9 cellular contexts compared by ENCODE assay signal in the genomic region with DNA sequence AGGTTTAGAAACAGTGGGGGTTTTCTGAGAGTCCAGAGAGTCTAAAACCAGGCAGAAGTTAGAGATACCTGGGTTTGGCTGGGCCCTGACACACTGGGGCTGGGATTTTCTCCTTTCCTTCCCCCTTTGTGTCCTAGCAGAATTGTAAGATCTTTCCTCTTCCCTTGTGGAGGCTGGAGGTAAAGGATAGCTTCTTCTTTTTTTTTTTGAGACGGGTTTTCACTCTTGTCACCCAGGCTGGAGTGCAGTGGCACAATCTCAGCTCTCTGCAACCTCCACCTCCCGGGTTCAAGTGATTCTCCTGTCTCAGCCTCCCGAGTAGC. TPM values are rescaled to one million over a fixed set of nuclear protein-coding genes. Genes with fewer than 3 reads are reported as not detected.
DNase-seq lines count a peak whose midpoint lies in the region; ATAC-seq and TF ChIP-seq lines count a peak whose summit lies in the region.
"Not testable (repeated sequence)": the region's sequence is repeated elsewhere in the genome, so short reads cannot be mapped to it uniquely, and the experiment has no call there.
"Had no signal": no experiment of that assay in that cellular context is flagged by ENCODE, and none has a peak within 500 bp of the region (broad histone marks: within the 10 kb centered on the region; RNA-seq: fewer than 3 reads in every experiment).

No MANE protein-coding gene starts in this region.

- H3K36me3 Mint-ChIP-seq in activated T-cell treated with anti-CD3 and anti-CD28 coated beads, Interleukin-2, amount 50 U/mL, for 72 hours (ENCODE audit: insufficient read depth in 2 of 2); naive thymus-derived CD8-positive, alpha-beta T cell; stimulated activated naive CD8-positive, alpha-beta T cell treated with anti-CD3 and anti-CD28 coated beads, Interleukin-15, Interleukin-2, amounts not matched to agents 100 ng/mL and 50 ng/mL, for 24 hours (ENCODE audit: low read depth): not testable (repeated sequence)

- H3K9me3 Mint-ChIP-seq in activated T-cell treated with anti-CD3 and anti-CD28 coated beads, Interleukin-2, amount 50 U/mL, for 72 hours; naive thymus-derived CD8-positive, alpha-beta T cell; stimulated activated naive CD8-positive, alpha-beta T cell treated with anti-CD3 and anti-CD28 coated beads, Interleukin-15, Interleukin-2, amounts not matched to agents 100 ng/mL and 50 ng/mL, for 24 hours: not testable (repeated sequence)

- H3K9ac ChIP-seq in colonic mucosa (ENCODE audit: low read depth in 2 of 2, low read length in 2 of 2): peak overlapping the region; percentile 86 to 95

- peaks cover 18% of the 10 kb centered on the region for H3K36me3 ChIP-seq in HAP-1 (replicated peaks)
- not testable (repeated sequence) for H3K36me3 ChIP-seq in Panc1 (ENCODE audit: control insufficient read depth, insufficient read depth, low read length); colonic mucosa; hepatocyte (replicated peaks; ENCODE audit: insufficient read depth, low read depth)

- H3K4me3 ChIP-seq in AG10803 (ENCODE audit: low read length) (peak overlapping the region; percentile 83), HAP-1 (peak overlapping the region; percentile 80), Panc1 (ENCODE audit: low read depth in 2 of 2, low read length in 2 of 2) (peak overlapping the region in 1 of 2 experiments; percentile 74; a peak in 2 of 4 replicates), colonic mucosa (peak overlapping the region; percentile 90), hepatocyte (peak overlapping the region; percentile 70)

- H3K4me2 ChIP-seq in hepatocyte: peak overlapping the region; percentile 94

- CTCF ChIA-PET in Panc1 (lab: Charles Lee): not testable (repeated sequence)

- not testable (repeated sequence) for H3K9me3 ChIP-seq in HAP-1; Panc1 (ENCODE audit: control insufficient read depth, insufficient read depth, low read depth, low read length); colonic mucosa; hepatocyte (ENCODE audit: low read depth)

- H3K27me3 Mint-ChIP-seq in activated T-cell treated with anti-CD3 and anti-CD28 coated beads, Interleukin-2, amount 50 U/mL, for 72 hours (ENCODE audit: low read depth); naive thymus-derived CD8-positive, alpha-beta T cell; stimulated activated naive CD8-positive, alpha-beta T cell treated with anti-CD3 and anti-CD28 coated beads, Interleukin-15, Interleukin-2, amounts not matched to agents 100 ng/mL and 50 ng/mL, for 24 hours: not testable (repeated sequence)

- intact Hi-C loops in Panc1 (cut with micrococcal nuclease; ENCODE audit: unreplicated experiment); colonic mucosa (cut with DNase I): not testable (repeated sequence)

- WGBS in hepatocyte (ENCODE audit: low lambda C conversion rate, missing lambda C conversion rate): 92% methylated on average over 3 of the region's 3 CpGs

- H3K27ac ChIP-seq in Panc1 (ENCODE audit: low read length) (peak overlapping the region; percentile 81), colonic mucosa (peak overlapping the region; percentile 94), hepatocyte (peak overlapping the region; percentile 95)

- H3K4me3 Mint-ChIP-seq in activated T-cell treated with anti-CD3 and anti-CD28 coated beads, Interleukin-2, amount 50 U/mL, for 72 hours: peak overlapping the region; percentile 88 to 90
- H3K4me3 Mint-ChIP-seq in naive thymus-derived CD8-positive, alpha-beta T cell: peak overlapping the region; percentile 88 to 96 (median 92)
- H3K4me3 Mint-ChIP-seq in stimulated activated naive CD8-positive, alpha-beta T cell treated with anti-CD3 and anti-CD28 coated beads, Interleukin-15, Interleukin-2, amounts not matched to agents 100 ng/mL and 50 ng/mL, for 24 hours: peak overlapping the region; percentile 95

- DNase-seq in AG10803 (ENCODE audit: low read depth); HAP-1 (ENCODE audit: low spot score in 2 of 2); Panc1 (ENCODE audit: low read depth, low spot score); activated T-cell treated with anti-CD3 and anti-CD28 coated beads, Interleukin-2, amount 50 U/mL, for 72 hours; colonic mucosa; hepatocyte (ENCODE audit: low spot score): not testable (repeated sequence)
- DNase-seq in naive thymus-derived CD8-positive, alpha-beta T cell: peak in 1 of 10 donors; percentile 7

- POLR2A ChIA-PET in Panc1 (lab: Charles Lee): not testable (repeated sequence)
- POLR2A ChIA-PET in naive thymus-derived CD8-positive, alpha-beta T cell (lab: Charles Lee): interaction anchor here (3.8 to 64.1 kb wide), 4 partner anchors 16 to 125 kb away, joined by 50 to 2283 read pairs (median 82); a partner anchor contains a TSS

- peaks cover 28% of the 10 kb centered on the region for H3K79me2 ChIP-seq in hepatocyte

- H3K27ac Mint-ChIP-seq in activated T-cell treated with anti-CD3 and anti-CD28 coated beads, Interleukin-2, amount 50 U/mL, for 72 hours: peak overlapping the region; percentile 54
- peak overlapping the region in 6 of 10 donors; percentile 87 to 96 (median 92) for H3K27ac Mint-ChIP-seq in naive thymus-derived CD8-positive, alpha-beta T cell
- peak overlapping the region; percentile 94 for H3K27ac Mint-ChIP-seq in stimulated activated naive CD8-positive, alpha-beta T cell treated with anti-CD3 and anti-CD28 coated beads, Interleukin-15, Interleukin-2, amounts not matched to agents 100 ng/mL and 50 ng/mL, for 24 hours

- H3K9me2 ChIP-seq in hepatocyte (replicated peaks; ENCODE audit: insufficient read depth): not testable (repeated sequence)

- not testable (repeated sequence) for H2AFZ ChIP-seq in hepatocyte

- H3K27me3 ChIP-seq in HAP-1 (ENCODE audit: low read depth); Panc1 (ENCODE audit: control insufficient read depth, insufficient read depth, low read length); colonic mucosa; hepatocyte: not testable (repeated sequence)

- not testable (repeated sequence) for ATAC-seq in Panc1; activated T-cell treated with anti-CD3 and anti-CD28 coated beads, Interleukin-2, amount 50 U/mL, for 72 hours (replicated peaks in 1 of 2); naive thymus-derived CD8-positive, alpha-beta T cell

- not testable (repeated sequence) for BruUV-seq in Panc1 (replicated peaks; lab: Mats Ljungman, UMichigan)

- not testable (repeated sequence) for H3K4me1 ChIP-seq in HAP-1; Panc1 (ENCODE audit: control insufficient read depth, insufficient read depth, low read length); colonic mucosa
- peaks cover 24% of the 10 kb centered on the region for H3K4me1 ChIP-seq in hepatocyte (ENCODE audit: insufficient read depth)

- in situ Hi-C loops in HAP-1 (cut with MboI; ENCODE audit: low sequenced_read_pairs); Panc1 (cut with HindIII; ENCODE audit: low pct_unique_long_range_greater_than_20kb, low sequenced_read_pairs): not testable (repeated sequence)

- H3K4me1 Mint-ChIP-seq in activated T-cell treated with anti-CD3 and anti-CD28 coated beads, Interleukin-2, amount 50 U/mL, for 72 hours (ENCODE audit: low read depth): peaks cover 42% of the 10 kb centered on the region
- peaks cover 24 to 57% (median 49%) of the 10 kb centered on the region in 4 donors for H3K4me1 Mint-ChIP-seq in naive thymus-derived CD8-positive, alpha-beta T cell
- H3K4me1 Mint-ChIP-seq in stimulated activated naive CD8-positive, alpha-beta T cell treated with anti-CD3 and anti-CD28 coated beads, Interleukin-15, Interleukin-2, amounts not matched to agents 100 ng/mL and 50 ng/mL, for 24 hours (ENCODE audit: low read depth): peaks cover 50% of the 10 kb centered on the region

- H4K20me1 ChIP-seq in hepatocyte (ENCODE audit: insufficient read depth, poor library complexity, severe bottlenecking): not testable (repeated sequence)

- not testable (repeated sequence) for TF ChIP-seq CTCF in AG10803 (conservative IDR thresholded peaks at IDR 0.05; ENCODE audit: low read length); Panc1 (IDR thresholded peaks at IDR 0.05); colonic mucosa (IDR thresholded peaks at IDR 0.05); hepatocyte (IDR thresholded peaks at IDR 0.05; ENCODE audit: poor library complexity)

RNA-seq across cellular contexts. Expression of a gene that starts 1.5 kb away (rescaled TPM):
- total RNA-seq in Panc1 (2021; ENCODE audit: unreplicated experiment) (45.4 TPM), colonic mucosa (10 to 100 TPM; 45.7 to 90.2 TPM), hepatocyte (25.5 and 30.2 TPM in 2 replicates)
- 42.9 TPM for polyA plus RNA-seq in Panc1 (2012; ENCODE audit: insufficient read length)
- 10 to 100 TPM; 81.5 to 96.2 TPM for total RNA-seq in activated T-cell treated with anti-CD3 and anti-CD28 coated beads, Interleukin-2, amount 50 U/mL, for 72 hours
- polyA plus RNA-seq in hepatocyte: 51.5 and 75.3 TPM in 2 replicates
- 100 to 1,000 TPM; 103 to 110 TPM for total RNA-seq in naive thymus-derived CD8-positive, alpha-beta T cell
- polyA plus RNA-seq in naive thymus-derived CD8-positive, alpha-beta T cell: 10 to 100 TPM; 20.3 to 24.5 (median 22.6) TPM

RNA-seq across cellular contexts. Expression of a gene that starts 29.4 kb away (rescaled TPM):
- total RNA-seq in Panc1 (2021; ENCODE audit: unreplicated experiment) (6.8 TPM), colonic mucosa (100 to 1,000 TPM in 1 of 2 donors, 10 to 100 TPM in 1; 91.8 to 125 TPM), hepatocyte (6.4 and 14.0 TPM in 2 replicates)
- polyA plus RNA-seq in Panc1 (2012; ENCODE audit: insufficient read length): 6.8 TPM
- total RNA-seq in activated T-cell treated with anti-CD3 and anti-CD28 coated beads, Interleukin-2, amount 50 U/mL, for 72 hours: 100 to 1,000 TPM in 1 of 2 donors, 10 to 100 TPM in 1; 99.0 to 103 TPM
- polyA plus RNA-seq in hepatocyte: 12.3 and 21.6 TPM in 2 replicates
- total RNA-seq in naive thymus-derived CD8-positive, alpha-beta T cell: 10 to 100 TPM; 77.9 to 79.0 TPM
- polyA plus RNA-seq in naive thymus-derived CD8-positive, alpha-beta T cell: 10 to 100 TPM; 16.9 to 26.5 (median 25.6) TPM

RNA-seq across cellular contexts. Expression of a gene that starts 30.2 kb away (rescaled TPM):
- total RNA-seq in Panc1 (2021; ENCODE audit: unreplicated experiment) (not detected), colonic mucosa (100 to 1,000 TPM; 118 to 160 TPM), hepatocyte (60.1 and 80.9 TPM in 2 replicates)
- polyA plus RNA-seq in Panc1 (2012; ENCODE audit: insufficient read length): not detected
- total RNA-seq in activated T-cell treated with anti-CD3 and anti-CD28 coated beads, Interleukin-2, amount 50 U/mL, for 72 hours: not detected
- 115 and 125 TPM in 2 replicates for polyA plus RNA-seq in hepatocyte
- total RNA-seq in naive thymus-derived CD8-positive, alpha-beta T cell: not detected
- polyA plus RNA-seq in naive thymus-derived CD8-positive, alpha-beta T cell: not detected
- total RNA-seq: glomerular endothelial cell had no signal

RNA-seq across cellular contexts. Expression of a gene that starts 48.4 kb away (rescaled TPM):
- 17.6 TPM for total RNA-seq in Panc1 (2021; ENCODE audit: unreplicated experiment)
- polyA plus RNA-seq in Panc1 (2012; ENCODE audit: insufficient read length): 14.6 TPM
- total RNA-seq in activated T-cell treated with anti-CD3 and anti-CD28 coated beads, Interleukin-2, amount 50 U/mL, for 72 hours: 10 to 100 TPM; 14.8 to 17.2 TPM
- 10 to 100 TPM; 24.5 to 34.0 TPM for total RNA-seq in colonic mucosa
- 15.0 and 18.3 TPM in 2 replicates for total RNA-seq in hepatocyte
- 25.0 and 27.6 TPM in 2 replicates for polyA plus RNA-seq in hepatocyte
- total RNA-seq in naive thymus-derived CD8-positive, alpha-beta T cell: 1 to 10 TPM; 4.3 to 5.9 TPM
- 1 to 10 TPM; 1.7 to 9.6 (median 5.8) TPM for polyA plus RNA-seq in naive thymus-derived CD8-positive, alpha-beta T cell

RNA-seq across cellular contexts. Expression of a gene that starts 49.8 kb away (rescaled TPM):
- total RNA-seq in Panc1 (2021; ENCODE audit: unreplicated experiment) (62.5 TPM), colonic mucosa (10 to 100 TPM; 66.1 to 97.0 TPM), hepatocyte (31.4 and 34.6 TPM in 2 replicates)
- polyA plus RNA-seq in Panc1 (2012; ENCODE audit: insufficient read length): 91.2 TPM
- 1 to 10 TPM; 4.0 to 4.6 TPM for total RNA-seq in activated T-cell treated with anti-CD3 and anti-CD28 coated beads, Interleukin-2, amount 50 U/mL, for 72 hours
- polyA plus RNA-seq in hepatocyte: 146 and 149 TPM in 2 replicates
- not detected for total RNA-seq in naive thymus-derived CD8-positive, alpha-beta T cell
- not detected for polyA plus RNA-seq in naive thymus-derived CD8-positive, alpha-beta T cell

Comparison
In these comparisons a context has a peak if more than half of its experiments do, and no peak if none do; other contexts are left out.
1. RNA of a gene that starts 30.2 kb away (total RNA-seq): 118 to 160 TPM in colonic mucosa and 60.1 to 80.9 TPM in hepatocyte; not detected in Panc1 (single experiment), not detected in activated T-cell treated with anti-CD3 and anti-CD28 coated beads, Interleukin-2, amount 50 U/mL, for 72 hours and not detected in naive thymus-derived CD8-positive, alpha-beta T cell; every median in the first group is over 10 times any median in the second.
2. Peak in every context shown above with its lines, with median percentiles within 50 percentile points of each other: H3K27ac ChIP-seq, H3K27ac Mint-ChIP-seq and H3K4me3 Mint-ChIP-seq.